ENCODE assay signal across 8 cellular contexts in the genomic region with DNA sequence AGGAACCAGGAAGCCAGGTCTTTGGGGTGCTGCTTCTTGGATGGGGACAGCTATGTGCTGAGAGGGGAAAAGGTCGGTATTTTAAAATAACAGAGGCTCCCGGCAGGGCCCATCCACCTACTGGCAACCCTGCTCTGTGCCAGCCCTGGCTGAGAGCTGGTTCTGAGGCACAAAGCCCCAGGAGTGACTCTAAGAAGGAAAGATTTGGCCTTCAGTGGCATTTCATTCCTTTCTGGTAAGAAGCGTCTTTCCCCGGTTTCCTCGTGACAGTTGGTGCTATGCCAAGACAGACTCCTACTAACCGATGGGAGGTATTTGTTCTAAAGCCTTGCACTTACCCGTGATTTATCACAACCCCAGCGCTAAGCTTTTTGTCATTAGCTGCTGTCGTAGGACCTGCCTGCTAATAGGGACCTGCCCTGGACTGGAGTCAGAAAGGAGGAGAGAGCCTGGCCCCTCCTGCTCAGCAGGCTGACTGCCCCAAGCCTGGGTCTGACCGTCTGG.
A peak's percentile ranks its signal among the peaks of the same experiment; 100 is the strongest.
DNase-seq lines count a peak whose midpoint lies in the region; ATAC-seq lines count a peak whose summit lies in the region.

No MANE protein-coding gene starts in this region.

- no peak overlapping the region for H2BK120ac ChIP-seq in trophoblast cell (ENCODE audit: insufficient read depth, low read length, poor library complexity)

- no peak overlapping the region for H3K18ac ChIP-seq in trophoblast cell (ENCODE audit: low read length)

- H3K79me1 ChIP-seq in trophoblast cell (ENCODE audit: low read length), result no peaks in the 10 kb centered on the region

- intact Hi-C loops in Right ventricle myocardium superior (cut with DNase I) (no loop called here), cardiac septum (cut with DNase I) (loop anchor here (5.0 kb wide), 1 partner anchor 76 kb away; no protein-coding TSS in a partner anchor)

- H2AK5ac ChIP-seq in trophoblast cell (ENCODE audit: low read length), result no peak overlapping the region

- no peak overlapping the region for H2BK12ac ChIP-seq in trophoblast cell (ENCODE audit: low read length)

- DNase-seq in Right ventricle myocardium superior (no peak), cardiac septum (ENCODE audit: low spot score) (no peak), trophoblast cell (no peak), dedifferentiated amniotic fluid mesenchymal stem cell (ENCODE audit: extremely low spot score) (no peak)
- DNase-seq in stimulated activated naive CD4-positive, alpha-beta T cell treated with Interleukin-2 at 50 U/mL for 16 hours (lab: John Stamatoyannopoulos, UW), result no peak

- H4K12ac ChIP-seq in trophoblast cell (ENCODE audit: low read depth, low read length), result no peak overlapping the region

- H3K4ac ChIP-seq in trophoblast cell (ENCODE audit: low read depth, low read length), result no peak overlapping the region

- peaks cover 43% of the 10 kb centered on the region for H3K4me1 ChIP-seq in mesodermal cell (ENCODE audit: control insufficient read depth, insufficient read depth, low read length, poor library complexity, severe bottlenecking)
- peaks cover 0 to 5% of the 10 kb centered on the region in 2 experiments for H3K4me1 ChIP-seq in trophoblast cell (ENCODE audit: control insufficient read depth in 1 of 2, insufficient read depth in 2 of 2, low read length in 2 of 2)

- no peak overlapping the region for H3K23ac ChIP-seq in trophoblast cell (ENCODE audit: low read length)

- WGBS in mesodermal cell (ENCODE audit: insufficient coverage in 2 of 2), 2 experiments, result 70 to 75% methylated on average over 7 to 8 of the region's 10 CpGs
- no CpG with 5 or more reads among the region's 10 CpGs for WGBS in trophoblast cell (ENCODE audit: extremely low coverage, insufficient coverage, insufficient read length)

- H3K4me2 ChIP-seq in trophoblast cell (ENCODE audit: low read length), result no peak overlapping the region

- no peak overlapping the region for H4K8ac ChIP-seq in trophoblast cell (ENCODE audit: low read depth, low read length)

- no peaks in the 10 kb centered on the region for H3K27me3 ChIP-seq in trophoblast cell (ENCODE audit: insufficient read depth, low read length)

- H3K27ac ChIP-seq in cingulate gyrus (ENCODE audit: low read depth, low read length), result peak overlapping the region; percentile 72
- peak overlapping the region; percentile 25 for H3K27ac ChIP-seq in mesodermal cell (ENCODE audit: low read depth, low read length, severe bottlenecking)
- H3K27ac ChIP-seq in trophoblast cell (ENCODE audit: low read depth, low read length), result no peak overlapping the region

- no peak overlapping the region for H3K9ac ChIP-seq in trophoblast cell (ENCODE audit: low read length)

- no peak overlapping the region for H2BK5ac ChIP-seq in trophoblast cell (ENCODE audit: low read depth, low read length, poor library complexity)

- no peak overlapping the region for H2AFZ ChIP-seq in trophoblast cell (ENCODE audit: insufficient read depth, low read length, poor library complexity)

- H3K4me3 ChIP-seq in mesodermal cell (ENCODE audit: extremely low read depth, insufficient read depth, low read length, poor library complexity, severe bottlenecking) (no peak overlapping the region), trophoblast cell (ENCODE audit: low read depth, low read length) (no peak overlapping the region)

- no peak overlapping the region for H4K91ac ChIP-seq in trophoblast cell (ENCODE audit: low read depth, low read length)

- ATAC-seq in Right ventricle myocardium superior (ENCODE audit: poor library complexity) (peak; percentile 24), HG03439 (IDR thresholded peaks at IDR 0.05; ENCODE audit: unreplicated experiment) (no peak)

- H3K79me2 ChIP-seq in trophoblast cell (ENCODE audit: control insufficient read depth, insufficient read depth, low read length, poor library complexity), result no peaks in the 10 kb centered on the region

- H3K9me3 ChIP-seq in mesodermal cell (ENCODE audit: control insufficient read depth, low read length) (no peaks in the 10 kb centered on the region), trophoblast cell (ENCODE audit: insufficient read depth, low read depth, low read length) (peaks cover 3% of the 10 kb centered on the region)

- H3K14ac ChIP-seq in trophoblast cell (ENCODE audit: low read length), result no peak overlapping the region

- H3K36me3 ChIP-seq in mesodermal cell (ENCODE audit: control insufficient read depth, insufficient read depth, low read length), result no peaks in the 10 kb centered on the region
- no peaks in the 10 kb centered on the region for H3K36me3 ChIP-seq in trophoblast cell (ENCODE audit: control insufficient read depth in 1 of 2, insufficient read depth in 2 of 2, low read length in 2 of 2)
